Comparison of ENCODE assay signal across 1 cellular context in the genomic region with DNA sequence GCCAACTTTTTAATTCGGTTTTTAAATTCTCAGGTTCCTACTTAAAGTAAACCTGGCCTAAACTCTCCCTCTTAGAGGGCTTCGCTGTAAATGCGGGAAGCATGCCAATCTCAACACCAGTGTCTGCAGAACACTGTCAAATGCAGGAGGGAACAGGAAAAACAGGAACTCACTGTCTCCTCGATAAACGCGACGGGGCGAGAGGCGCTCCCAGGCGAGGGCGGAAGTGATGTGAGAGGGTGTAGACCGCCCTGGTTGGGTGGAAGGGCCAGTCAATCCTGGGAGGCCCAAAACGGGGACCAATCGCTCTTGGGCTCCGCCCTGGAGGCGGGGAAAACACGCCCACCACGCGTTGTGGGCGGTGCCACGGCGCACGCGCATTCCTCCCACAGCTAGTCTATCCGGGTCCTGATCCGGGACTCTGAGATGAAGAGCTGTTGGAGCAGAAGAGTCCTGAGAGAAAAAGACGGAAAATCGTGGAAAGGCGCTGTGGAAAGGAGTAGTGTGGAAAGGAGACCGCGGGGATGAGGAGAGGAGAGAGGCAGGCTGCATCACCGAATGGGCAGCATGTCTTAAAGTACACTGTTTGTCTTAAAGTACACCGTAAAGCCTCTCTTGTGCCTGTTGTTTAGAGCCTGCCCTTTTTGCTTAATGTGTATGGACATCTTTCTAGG.
TF ChIP-seq lines count a peak whose summit lies in the region.

No MANE protein-coding gene starts in this region.

TF ChIP-seq in GM12878, 131 proteins besides CTCF, POLR2A, EP300 and RAD21 (continued from another document):
- TF ChIP-seq, protein P1, sequence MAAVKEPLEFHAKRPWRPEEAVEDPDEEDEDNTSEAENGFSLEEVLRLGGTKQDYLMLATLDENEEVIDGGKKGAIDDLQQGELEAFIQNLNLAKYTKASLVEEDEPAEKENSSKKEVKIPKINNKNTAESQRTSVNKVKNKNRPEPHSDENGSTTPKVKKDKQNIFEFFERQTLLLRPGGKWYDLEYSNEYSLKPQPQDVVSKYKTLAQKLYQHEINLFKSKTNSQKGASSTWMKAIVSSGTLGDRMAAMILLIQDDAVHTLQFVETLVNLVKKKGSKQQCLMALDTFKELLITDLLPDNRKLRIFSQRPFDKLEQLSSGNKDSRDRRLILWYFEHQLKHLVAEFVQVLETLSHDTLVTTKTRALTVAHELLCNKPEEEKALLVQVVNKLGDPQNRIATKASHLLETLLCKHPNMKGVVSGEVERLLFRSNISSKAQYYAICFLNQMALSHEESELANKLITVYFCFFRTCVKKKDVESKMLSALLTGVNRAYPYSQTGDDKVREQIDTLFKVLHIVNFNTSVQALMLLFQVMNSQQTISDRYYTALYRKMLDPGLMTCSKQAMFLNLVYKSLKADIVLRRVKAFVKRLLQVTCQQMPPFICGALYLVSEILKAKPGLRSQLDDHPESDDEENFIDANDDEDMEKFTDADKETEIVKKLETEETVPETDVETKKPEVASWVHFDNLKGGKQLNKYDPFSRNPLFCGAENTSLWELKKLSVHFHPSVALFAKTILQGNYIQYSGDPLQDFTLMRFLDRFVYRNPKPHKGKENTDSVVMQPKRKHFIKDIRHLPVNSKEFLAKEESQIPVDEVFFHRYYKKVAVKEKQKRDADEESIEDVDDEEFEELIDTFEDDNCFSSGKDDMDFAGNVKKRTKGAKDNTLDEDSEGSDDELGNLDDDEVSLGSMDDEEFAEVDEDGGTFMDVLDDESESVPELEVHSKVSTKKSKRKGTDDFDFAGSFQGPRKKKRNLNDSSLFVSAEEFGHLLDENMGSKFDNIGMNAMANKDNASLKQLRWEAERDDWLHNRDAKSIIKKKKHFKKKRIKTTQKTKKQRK (IDR thresholded peaks at IDR 0.05; ENCODE audit: low read depth, low read length) = peak; percentile 45; the same call in 1 of the 2 replicates
- TF ChIP-seq MXI1 (IDR thresholded peaks at IDR 0.05; ENCODE audit: low read depth, low read length) (peak; percentile 60; the same call in 1 of the 2 replicates), HCFC1 (IDR thresholded peaks at IDR 0.05; ENCODE audit: low read length) (peak; percentile 26; the same call in 1 of the 2 replicates), TAF1 (IDR thresholded peaks at IDR 0.05; ENCODE audit: borderline replicate concordance, low read depth, low read length) (peak; percentile 87), FOXK2 (IDR thresholded peaks at IDR 0.05) (peak; percentile 70), POLR2AphosphoS2 (IDR thresholded peaks at IDR 0.05; ENCODE audit: low read depth, low read length) (peak; percentile 92), STAT3 (IDR thresholded peaks at IDR 0.05; ENCODE audit: low read depth, low read length) (no peak), IKZF2 (IDR thresholded peaks at IDR 0.05) (0 out of 4 replicates have a peak, but pooled peaks have one; percentile 28 to 31), CBFB (IDR thresholded peaks at IDR 0.05; ENCODE audit: low read depth) (0 out of 2 replicates have a peak, but pooled peaks have one; percentile 67), SP1 (IDR thresholded peaks at IDR 0.05; ENCODE audit: low read depth, low read length) (peak; percentile 98), NR2C2 (IDR thresholded peaks at IDR 0.05; ENCODE audit: borderline replicate concordance, control insufficient read depth, insufficient read length, low read depth) (no peak), EED (IDR thresholded peaks at IDR 0.05; ENCODE audit: low read depth) (no peak), ZSCAN29 (IDR thresholded peaks at IDR 0.05) (peak; percentile 69), GATAD2B (conservative IDR thresholded peaks at IDR 0.05; ENCODE audit: low read depth) (0 out of 2 replicates have a peak, but pooled peaks have one; percentile 22), NBN (IDR thresholded peaks at IDR 0.05) (peak; percentile 36; the same call in 1 of the 2 replicates), SPI1 (IDR thresholded peaks at IDR 0.05; ENCODE audit: borderline replicate concordance, insufficient read depth, low read depth, low read length) (peak; percentile 77; the same call in 1 of the 2 replicates), CBX3 (IDR thresholded peaks at IDR 0.05; ENCODE audit: borderline replicate concordance, low read depth) (no peak), IRF3 (IDR thresholded peaks at IDR 0.05) (peak; percentile 82), RUNX3 (IDR thresholded peaks at IDR 0.05; ENCODE audit: low read length) (no peak)
- TF ChIP-seq, protein P2, sequence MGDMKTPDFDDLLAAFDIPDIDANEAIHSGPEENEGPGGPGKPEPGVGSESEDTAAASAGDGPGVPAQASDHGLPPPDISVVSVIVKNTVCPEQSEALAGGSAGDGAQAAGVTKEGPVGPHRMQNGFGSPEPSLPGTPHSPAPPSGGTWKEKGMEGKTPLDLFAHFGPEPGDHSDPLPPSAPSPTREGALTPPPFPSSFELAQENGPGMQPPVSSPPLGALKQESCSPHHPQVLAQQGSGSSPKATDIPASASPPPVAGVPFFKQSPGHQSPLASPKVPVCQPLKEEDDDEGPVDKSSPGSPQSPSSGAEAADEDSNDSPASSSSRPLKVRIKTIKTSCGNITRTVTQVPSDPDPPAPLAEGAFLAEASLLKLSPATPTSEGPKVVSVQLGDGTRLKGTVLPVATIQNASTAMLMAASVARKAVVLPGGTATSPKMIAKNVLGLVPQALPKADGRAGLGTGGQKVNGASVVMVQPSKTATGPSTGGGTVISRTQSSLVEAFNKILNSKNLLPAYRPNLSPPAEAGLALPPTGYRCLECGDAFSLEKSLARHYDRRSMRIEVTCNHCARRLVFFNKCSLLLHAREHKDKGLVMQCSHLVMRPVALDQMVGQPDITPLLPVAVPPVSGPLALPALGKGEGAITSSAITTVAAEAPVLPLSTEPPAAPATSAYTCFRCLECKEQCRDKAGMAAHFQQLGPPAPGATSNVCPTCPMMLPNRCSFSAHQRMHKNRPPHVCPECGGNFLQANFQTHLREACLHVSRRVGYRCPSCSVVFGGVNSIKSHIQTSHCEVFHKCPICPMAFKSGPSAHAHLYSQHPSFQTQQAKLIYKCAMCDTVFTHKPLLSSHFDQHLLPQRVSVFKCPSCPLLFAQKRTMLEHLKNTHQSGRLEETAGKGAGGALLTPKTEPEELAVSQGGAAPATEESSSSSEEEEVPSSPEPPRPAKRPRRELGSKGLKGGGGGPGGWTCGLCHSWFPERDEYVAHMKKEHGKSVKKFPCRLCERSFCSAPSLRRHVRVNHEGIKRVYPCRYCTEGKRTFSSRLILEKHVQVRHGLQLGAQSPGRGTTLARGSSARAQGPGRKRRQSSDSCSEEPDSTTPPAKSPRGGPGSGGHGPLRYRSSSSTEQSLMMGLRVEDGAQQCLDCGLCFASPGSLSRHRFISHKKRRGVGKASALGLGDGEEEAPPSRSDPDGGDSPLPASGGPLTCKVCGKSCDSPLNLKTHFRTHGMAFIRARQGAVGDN (IDR thresholded peaks at IDR 0.05) = peak; percentile 75
- TF ChIP-seq, protein P3, sequence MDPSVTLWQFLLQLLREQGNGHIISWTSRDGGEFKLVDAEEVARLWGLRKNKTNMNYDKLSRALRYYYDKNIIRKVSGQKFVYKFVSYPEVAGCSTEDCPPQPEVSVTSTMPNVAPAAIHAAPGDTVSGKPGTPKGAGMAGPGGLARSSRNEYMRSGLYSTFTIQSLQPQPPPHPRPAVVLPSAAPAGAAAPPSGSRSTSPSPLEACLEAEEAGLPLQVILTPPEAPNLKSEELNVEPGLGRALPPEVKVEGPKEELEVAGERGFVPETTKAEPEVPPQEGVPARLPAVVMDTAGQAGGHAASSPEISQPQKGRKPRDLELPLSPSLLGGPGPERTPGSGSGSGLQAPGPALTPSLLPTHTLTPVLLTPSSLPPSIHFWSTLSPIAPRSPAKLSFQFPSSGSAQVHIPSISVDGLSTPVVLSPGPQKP (IDR thresholded peaks at IDR 0.05; ENCODE audit: low read depth, low read length) = peak; percentile 67
